Comparison of ENCODE assay signal across 1 cellular context in genomic region chr12:64825143-64826011, GRCh38.
A peak's percentile ranks its signal among the peaks of the same experiment; 100 is the strongest.
TF ChIP-seq lines count a peak whose summit lies in the region.

No MANE protein-coding gene starts in this region.

TF ChIP-seq in GM23338, 12 proteins besides CTCF, POLR2A, EP300 and RAD21 (continued from another document):
- no peak for TF ChIP-seq ZNF462 (CRISPR knock-in tag; IDR thresholded peaks at IDR 0.05)
- no peak for TF ChIP-seq STAT1 (IDR thresholded peaks at IDR 0.05; ENCODE audit: unreplicated experiment)
- TF ChIP-seq EZH2 (IDR thresholded peaks at IDR 0.05; ENCODE audit: low read depth, unreplicated experiment) = peak; percentile 66
